1 cellular context compared by ENCODE assay signal in genomic region chr17:59829217-59830006, GRCh38.
TF ChIP-seq lines count a peak whose summit lies in the region.

No MANE protein-coding gene starts in this region.

TF ChIP-seq in HepG2, 621 proteins besides CTCF, POLR2A, EP300 and RAD21 (continued from another document and continues in another):
- TF ChIP-seq SP1 (IDR thresholded peaks at IDR 0.05): no peak
- no peak for TF ChIP-seq SP1 (CRISPR knock-in tag; IDR thresholded peaks at IDR 0.05)
- TF ChIP-seq TRIM24 (CRISPR knock-in tag; IDR thresholded peaks at IDR 0.05): no peak
- no peak for TF ChIP-seq ZNF17 (CRISPR knock-in tag; IDR thresholded peaks at IDR 0.05)
- TF ChIP-seq EEA1 (CRISPR knock-in tag; IDR thresholded peaks at IDR 0.05; ENCODE audit: borderline replicate concordance): no peak
- TF ChIP-seq SSRP1 (CRISPR knock-in tag; IDR thresholded peaks at IDR 0.05): 0 out of 2 replicates have a peak, but pooled peaks have one; percentile 70
- peak; percentile 72; the same call in 1 of the 2 replicates for TF ChIP-seq DMAP1 (CRISPR knock-in tag; IDR thresholded peaks at IDR 0.05)
- no peak for TF ChIP-seq MLX (CRISPR knock-in tag; IDR thresholded peaks at IDR 0.05)
- TF ChIP-seq ZNF709 (CRISPR knock-in tag; IDR thresholded peaks at IDR 0.05): no peak
- TF ChIP-seq MAZ (IDR thresholded peaks at IDR 0.05; ENCODE audit: borderline replicate concordance, low read depth, low read length): 0 out of 2 replicates have a peak, but pooled peaks have one; percentile 18
- TF ChIP-seq MAZ (CRISPR knock-in tag; IDR thresholded peaks at IDR 0.05; ENCODE audit: low read depth): no peak
- TF ChIP-seq ZNF235 (CRISPR knock-in tag; IDR thresholded peaks at IDR 0.05; ENCODE audit: borderline replicate concordance): no peak
- peak; percentile 86; the same call in 1 of the 3 replicates for TF ChIP-seq MXI1 (IDR thresholded peaks at IDR 0.05; ENCODE audit: borderline replicate concordance, low read depth, low read length)
- TF ChIP-seq TBP (CRISPR knock-in tag; IDR thresholded peaks at IDR 0.05): no peak
- TF ChIP-seq HCFC1 (IDR thresholded peaks at IDR 0.05; ENCODE audit: low read depth, low read length): no peak
- no peak for TF ChIP-seq ZNF362 (CRISPR knock-in tag; IDR thresholded peaks at IDR 0.05; ENCODE audit: borderline replicate concordance)
- no peak for TF ChIP-seq NFIC (IDR thresholded peaks at IDR 0.05; ENCODE audit: low read length)
- no peak for TF ChIP-seq FOXA1 (IDR thresholded peaks at IDR 0.05)
- TF ChIP-seq FOXA1 (CRISPR knock-in tag; IDR thresholded peaks at IDR 0.05): no peak
- no peak for TF ChIP-seq PAF1 (CRISPR knock-in tag; IDR thresholded peaks at IDR 0.05)
- TF ChIP-seq, protein P1, sequence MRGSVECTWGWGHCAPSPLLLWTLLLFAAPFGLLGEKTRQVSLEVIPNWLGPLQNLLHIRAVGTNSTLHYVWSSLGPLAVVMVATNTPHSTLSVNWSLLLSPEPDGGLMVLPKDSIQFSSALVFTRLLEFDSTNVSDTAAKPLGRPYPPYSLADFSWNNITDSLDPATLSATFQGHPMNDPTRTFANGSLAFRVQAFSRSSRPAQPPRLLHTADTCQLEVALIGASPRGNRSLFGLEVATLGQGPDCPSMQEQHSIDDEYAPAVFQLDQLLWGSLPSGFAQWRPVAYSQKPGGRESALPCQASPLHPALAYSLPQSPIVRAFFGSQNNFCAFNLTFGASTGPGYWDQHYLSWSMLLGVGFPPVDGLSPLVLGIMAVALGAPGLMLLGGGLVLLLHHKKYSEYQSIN (CRISPR knock-in tag; IDR thresholded peaks at IDR 0.05; ENCODE audit: borderline replicate concordance): no peak
- no peak for TF ChIP-seq PTBP1 (IDR thresholded peaks at IDR 0.05; ENCODE audit: low read depth, low read length, poor library complexity, severe bottlenecking)
- TF ChIP-seq RCOR2 (CRISPR knock-in tag; IDR thresholded peaks at IDR 0.05): 0 out of 2 replicates have a peak, but pooled peaks have one; percentile 23
- no peak for TF ChIP-seq ZNF446 (CRISPR knock-in tag; IDR thresholded peaks at IDR 0.05)
- no peak for TF ChIP-seq ZNF24 (IDR thresholded peaks at IDR 0.05)
- TF ChIP-seq ZBTB8A (CRISPR knock-in tag; IDR thresholded peaks at IDR 0.05; ENCODE audit: borderline replicate concordance, low read depth): no peak
- TF ChIP-seq TFDP2 (CRISPR knock-in tag; IDR thresholded peaks at IDR 0.05): no peak
- TF ChIP-seq HMG20B (CRISPR knock-in tag; conservative IDR thresholded peaks at IDR 0.05): no peak
- TF ChIP-seq, protein P2, sequence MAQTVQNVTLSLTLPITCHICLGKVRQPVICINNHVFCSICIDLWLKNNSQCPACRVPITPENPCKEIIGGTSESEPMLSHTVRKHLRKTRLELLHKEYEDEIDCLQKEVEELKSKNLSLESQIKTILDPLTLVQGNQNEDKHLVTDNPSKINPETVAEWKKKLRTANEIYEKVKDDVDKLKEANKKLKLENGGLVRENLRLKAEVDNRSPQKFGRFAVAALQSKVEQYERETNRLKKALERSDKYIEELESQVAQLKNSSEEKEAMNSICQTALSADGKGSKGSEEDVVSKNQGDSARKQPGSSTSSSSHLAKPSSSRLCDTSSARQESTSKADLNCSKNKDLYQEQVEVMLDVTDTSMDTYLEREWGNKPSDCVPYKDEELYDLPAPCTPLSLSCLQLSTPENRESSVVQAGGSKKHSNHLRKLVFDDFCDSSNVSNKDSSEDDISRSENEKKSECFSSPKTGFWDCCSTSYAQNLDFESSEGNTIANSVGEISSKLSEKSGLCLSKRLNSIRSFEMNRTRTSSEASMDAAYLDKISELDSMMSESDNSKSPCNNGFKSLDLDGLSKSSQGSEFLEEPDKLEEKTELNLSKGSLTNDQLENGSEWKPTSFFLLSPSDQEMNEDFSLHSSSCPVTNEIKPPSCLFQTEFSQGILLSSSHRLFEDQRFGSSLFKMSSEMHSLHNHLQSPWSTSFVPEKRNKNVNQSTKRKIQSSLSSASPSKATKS (CRISPR knock-in tag; IDR thresholded peaks at IDR 0.05): no peak
- TF ChIP-seq NFE2 (CRISPR knock-in tag; IDR thresholded peaks at IDR 0.05): no peak
- no peak for TF ChIP-seq ZMYM2 (CRISPR knock-in tag; IDR thresholded peaks at IDR 0.05)
- 0 out of 2 replicates have a peak, but pooled peaks have one; percentile 9 for TF ChIP-seq ZNF878 (CRISPR knock-in tag; IDR thresholded peaks at IDR 0.05)
- TF ChIP-seq ZFP41 (CRISPR knock-in tag; IDR thresholded peaks at IDR 0.05; ENCODE audit: borderline replicate concordance): no peak
- TF ChIP-seq EED (CRISPR knock-in tag; IDR thresholded peaks at IDR 0.05): no peak
- TF ChIP-seq DNMT3B (CRISPR knock-in tag; conservative IDR thresholded peaks at IDR 0.05): no peak
- TF ChIP-seq, protein P3, sequence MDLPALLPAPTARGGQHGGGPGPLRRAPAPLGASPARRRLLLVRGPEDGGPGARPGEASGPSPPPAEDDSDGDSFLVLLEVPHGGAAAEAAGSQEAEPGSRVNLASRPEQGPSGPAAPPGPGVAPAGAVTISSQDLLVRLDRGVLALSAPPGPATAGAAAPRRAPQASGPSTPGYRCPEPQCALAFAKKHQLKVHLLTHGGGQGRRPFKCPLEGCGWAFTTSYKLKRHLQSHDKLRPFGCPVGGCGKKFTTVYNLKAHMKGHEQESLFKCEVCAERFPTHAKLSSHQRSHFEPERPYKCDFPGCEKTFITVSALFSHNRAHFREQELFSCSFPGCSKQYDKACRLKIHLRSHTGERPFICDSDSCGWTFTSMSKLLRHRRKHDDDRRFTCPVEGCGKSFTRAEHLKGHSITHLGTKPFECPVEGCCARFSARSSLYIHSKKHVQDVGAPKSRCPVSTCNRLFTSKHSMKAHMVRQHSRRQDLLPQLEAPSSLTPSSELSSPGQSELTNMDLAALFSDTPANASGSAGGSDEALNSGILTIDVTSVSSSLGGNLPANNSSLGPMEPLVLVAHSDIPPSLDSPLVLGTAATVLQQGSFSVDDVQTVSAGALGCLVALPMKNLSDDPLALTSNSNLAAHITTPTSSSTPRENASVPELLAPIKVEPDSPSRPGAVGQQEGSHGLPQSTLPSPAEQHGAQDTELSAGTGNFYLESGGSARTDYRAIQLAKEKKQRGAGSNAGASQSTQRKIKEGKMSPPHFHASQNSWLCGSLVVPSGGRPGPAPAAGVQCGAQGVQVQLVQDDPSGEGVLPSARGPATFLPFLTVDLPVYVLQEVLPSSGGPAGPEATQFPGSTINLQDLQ (CRISPR knock-in tag; IDR thresholded peaks at IDR 0.05): no peak
- peak in 1 of 2 experiments; percentile 46; a peak in 2 of 4 replicates for TF ChIP-seq NR2F1 (CRISPR knock-in tag; IDR thresholded peaks at IDR 0.05)
- peak; percentile 71; the same call in 1 of the 2 replicates for TF ChIP-seq NCOR1 (IDR thresholded peaks at IDR 0.05; ENCODE audit: borderline replicate concordance, low read length)
- no peak for TF ChIP-seq REXO4 (CRISPR knock-in tag; IDR thresholded peaks at IDR 0.05; ENCODE audit: borderline replicate concordance)
- TF ChIP-seq MYC (CRISPR knock-in tag; IDR thresholded peaks at IDR 0.05; ENCODE audit: borderline replicate concordance): no peak
- TF ChIP-seq NFE2L1 (CRISPR knock-in tag; IDR thresholded peaks at IDR 0.05; ENCODE audit: borderline replicate concordance): no peak
- no peak for TF ChIP-seq ZNF256 (CRISPR knock-in tag; conservative IDR thresholded peaks at IDR 0.05)
- TF ChIP-seq, protein P4, sequence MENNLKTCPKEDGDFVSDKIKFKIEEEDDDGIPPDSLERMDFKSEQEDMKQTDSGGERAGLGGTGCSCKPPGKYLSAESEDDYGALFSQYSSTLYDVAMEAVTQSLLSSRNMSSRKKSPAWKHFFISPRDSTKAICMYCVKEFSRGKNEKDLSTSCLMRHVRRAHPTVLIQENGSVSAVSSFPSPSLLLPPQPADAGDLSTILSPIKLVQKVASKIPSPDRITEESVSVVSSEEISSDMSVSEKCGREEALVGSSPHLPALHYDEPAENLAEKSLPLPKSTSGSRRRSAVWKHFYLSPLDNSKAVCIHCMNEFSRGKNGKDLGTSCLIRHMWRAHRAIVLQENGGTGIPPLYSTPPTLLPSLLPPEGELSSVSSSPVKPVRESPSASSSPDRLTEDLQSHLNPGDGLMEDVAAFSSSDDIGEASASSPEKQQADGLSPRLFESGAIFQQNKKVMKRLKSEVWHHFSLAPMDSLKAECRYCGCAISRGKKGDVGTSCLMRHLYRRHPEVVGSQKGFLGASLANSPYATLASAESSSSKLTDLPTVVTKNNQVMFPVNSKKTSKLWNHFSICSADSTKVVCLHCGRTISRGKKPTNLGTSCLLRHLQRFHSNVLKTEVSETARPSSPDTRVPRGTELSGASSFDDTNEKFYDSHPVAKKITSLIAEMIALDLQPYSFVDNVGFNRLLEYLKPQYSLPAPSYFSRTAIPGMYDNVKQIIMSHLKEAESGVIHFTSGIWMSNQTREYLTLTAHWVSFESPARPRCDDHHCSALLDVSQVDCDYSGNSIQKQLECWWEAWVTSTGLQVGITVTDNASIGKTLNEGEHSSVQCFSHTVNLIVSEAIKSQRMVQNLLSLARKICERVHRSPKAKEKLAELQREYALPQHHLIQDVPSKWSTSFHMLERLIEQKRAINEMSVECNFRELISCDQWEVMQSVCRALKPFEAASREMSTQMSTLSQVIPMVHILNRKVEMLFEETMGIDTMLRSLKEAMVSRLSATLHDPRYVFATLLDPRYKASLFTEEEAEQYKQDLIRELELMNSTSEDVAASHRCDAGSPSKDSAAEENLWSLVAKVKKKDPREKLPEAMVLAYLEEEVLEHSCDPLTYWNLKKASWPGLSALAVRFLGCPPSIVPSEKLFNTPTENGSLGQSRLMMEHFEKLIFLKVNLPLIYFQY (CRISPR knock-in tag; IDR thresholded peaks at IDR 0.05; ENCODE audit: borderline replicate concordance): no peak
- no peak for TF ChIP-seq ZNF567 (CRISPR knock-in tag; IDR thresholded peaks at IDR 0.05; ENCODE audit: borderline replicate concordance)
- no peak for TF ChIP-seq CSRNP1 (CRISPR knock-in tag; IDR thresholded peaks at IDR 0.05)
- TF ChIP-seq ZBTB7B (CRISPR knock-in tag; IDR thresholded peaks at IDR 0.05): no peak
- no peak for TF ChIP-seq ZNF503 (CRISPR knock-in tag; IDR thresholded peaks at IDR 0.05)
